Comparison of ENCODE assay signal across 8 cellular contexts in the genomic region with DNA sequence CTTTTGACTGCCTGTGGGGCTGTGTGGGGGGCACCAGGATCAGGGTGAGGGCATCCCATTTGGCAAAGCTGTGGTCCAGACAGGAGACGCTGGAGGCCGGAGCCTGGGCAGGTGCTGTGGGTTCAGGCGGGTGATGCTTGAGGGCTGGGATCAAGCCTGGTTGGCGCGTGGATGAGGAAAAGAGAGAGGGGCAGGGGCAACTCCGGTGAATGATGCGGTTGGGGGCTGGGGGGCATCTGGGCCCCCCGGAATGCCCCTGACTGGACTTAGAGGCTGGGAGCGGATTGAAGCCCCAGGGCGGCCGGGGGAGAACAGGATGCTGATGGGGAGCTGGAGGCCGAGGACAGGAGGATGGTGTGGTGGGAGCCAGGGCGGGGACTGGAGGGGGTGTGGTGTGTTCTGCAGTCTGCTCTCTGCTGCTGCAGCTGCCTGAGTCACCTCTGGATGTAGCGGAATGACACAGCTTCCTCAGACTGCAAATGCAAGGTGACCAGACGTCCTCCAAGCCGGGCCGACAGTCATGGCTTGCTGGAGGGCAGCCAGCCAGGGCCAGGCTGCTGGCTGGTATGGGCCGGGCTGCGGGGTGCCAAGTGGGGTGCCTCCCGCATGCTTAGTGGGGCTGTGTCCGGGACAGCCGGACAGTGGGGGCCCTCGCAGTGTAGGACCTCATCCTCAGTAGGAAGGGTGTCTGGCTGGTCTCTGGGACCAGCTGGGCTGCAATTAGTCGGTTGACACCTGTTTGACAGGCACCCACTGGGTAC. TPM values are rescaled to one million over a fixed set of nuclear protein-coding genes. Genes with fewer than 3 reads are reported as not detected.
A peak's percentile ranks its signal among the peaks of the same experiment; 100 is the strongest.
DNase-seq lines count a peak whose midpoint lies in the region; ATAC-seq, FAIRE-seq and TF ChIP-seq lines count a peak whose summit lies in the region.

No MANE protein-coding gene starts in this region.

- no peak overlapping the region for H3K9ac ChIP-seq in mesendoderm (ENCODE audit: low read length)

- in situ Hi-C loops in Panc1 (cut with HindIII; ENCODE audit: low pct_unique_long_range_greater_than_20kb, low sequenced_read_pairs): no loop called here

- H2BK120ac ChIP-seq in mesendoderm (ENCODE audit: low read depth, low read length): no peak overlapping the region

- H3K27me3 Mint-ChIP-seq in chondrocyte (ENCODE audit: low read depth): no peaks in the 10 kb centered on the region

- intact Hi-C loops in Panc1 (cut with micrococcal nuclease; ENCODE audit: unreplicated experiment): no loop called here

- TF ChIP-seq CTCF in Panc1 (IDR thresholded peaks at IDR 0.05) (no peak), chondrocyte (IDR thresholded peaks at IDR 0.05) (no peak)

- H3K36me3 Mint-ChIP-seq in chondrocyte (ENCODE audit: low read depth): no peaks in the 10 kb centered on the region

- H3K4me3 ChIP-seq in Panc1 (ENCODE audit: low read depth in 2 of 2, low read length in 2 of 2) (peak overlapping the region; percentile 71 to 86), mesendoderm (ENCODE audit: low read length) (no peak overlapping the region)

- H3K9me3 ChIP-seq in Panc1 (ENCODE audit: control insufficient read depth, insufficient read depth, low read depth, low read length): no peaks in the 10 kb centered on the region

- H3K4me1 ChIP-seq in Panc1 (ENCODE audit: control insufficient read depth, insufficient read depth, low read length) (peaks cover 50% of the 10 kb centered on the region), mesendoderm (ENCODE audit: control insufficient read depth, low read depth, low read length) (peaks cover 5% of the 10 kb centered on the region)

- H3K56ac ChIP-seq in mesendoderm (ENCODE audit: low read length): no peak overlapping the region

- no peak overlapping the region for H4K8ac ChIP-seq in mesendoderm (ENCODE audit: low read depth, low read length)

- no peak overlapping the region for H3K4me2 ChIP-seq in mesendoderm (ENCODE audit: low read length)

- FAIRE-seq in urothelium cell line (lab: Jason Lieb, UNC): peak; percentile 99

- H3K79me1 ChIP-seq in mesendoderm (ENCODE audit: low read length): no peaks in the 10 kb centered on the region

- CTCF ChIA-PET in Panc1 (lab: Charles Lee): interaction anchor here (0.5 to 0.7 kb wide), 2 partner anchors 24 to 59 kb away, joined by 3 read pairs; no protein-coding TSS in a partner anchor

- peaks cover 9% of the 10 kb centered on the region for H3K79me2 ChIP-seq in mesendoderm (ENCODE audit: control insufficient read depth, insufficient read depth, low read length)

- H3K27ac ChIP-seq in Panc1 (ENCODE audit: low read length): peak overlapping the region; percentile 88
- H3K27ac ChIP-seq in mesendoderm (ENCODE audit: low read depth, low read length): no peak overlapping the region

- H3K4me1 Mint-ChIP-seq in chondrocyte (ENCODE audit: low read depth): peaks cover 48% of the 10 kb centered on the region

- peak; percentile 63 for DNase-seq in activated CD4-positive, alpha-beta T cell treated with anti-CD3 and anti-CD28 coated beads for 48 hours
- DNase-seq in activated CD4-positive, alpha-beta T cell treated with anti-CD3 and anti-CD28 coated beads, Interleukin-2, amount 50 U/mL, for 1 hour: no peak
- DNase-seq in Panc1 (ENCODE audit: low read depth, low spot score) (peak; percentile 86), chondrocyte (ENCODE audit: low spot score) (no peak), mesendoderm (peak; percentile 83), urothelium cell line (ENCODE audit: low spot score) (peak; percentile 95)

- H3K27me3 ChIP-seq in Panc1 (ENCODE audit: control insufficient read depth, insufficient read depth, low read length) (no peaks in the 10 kb centered on the region), mesendoderm (ENCODE audit: insufficient read depth, low read length, poor library complexity) (no peaks in the 10 kb centered on the region)

- H3K9me3 Mint-ChIP-seq in chondrocyte (ENCODE audit: low read depth): no peaks in the 10 kb centered on the region

- no peak overlapping the region for H3K4ac ChIP-seq in mesendoderm (ENCODE audit: low read depth, low read length)

- no peak overlapping the region for H3K18ac ChIP-seq in mesendoderm (ENCODE audit: low read length)

- peak overlapping the region; percentile 98 for H3K27ac Mint-ChIP-seq in chondrocyte (ENCODE audit: unreplicated experiment)

- H2BK5ac ChIP-seq in mesendoderm (ENCODE audit: low read length): no peak overlapping the region

- WGBS in mesendoderm (ENCODE audit: extremely low coverage, insufficient coverage, low lambda C conversion rate): no CpG with 5 or more reads among the region's 24 CpGs

- H2BK15ac ChIP-seq in mesendoderm (replicated peaks; ENCODE audit: low read depth): no peak overlapping the region

- H3K36me3 ChIP-seq in Panc1 (ENCODE audit: control insufficient read depth, insufficient read depth, low read length) (no peaks in the 10 kb centered on the region), mesendoderm (ENCODE audit: control insufficient read depth, insufficient read depth, low read length) (no peaks in the 10 kb centered on the region)

- ATAC-seq in Panc1: peak; percentile 49
- ATAC-seq in GM19328 (IDR thresholded peaks at IDR 0.05; ENCODE audit: unreplicated experiment): no peak
- ATAC-seq in GM21619 (IDR thresholded peaks at IDR 0.05; ENCODE audit: unreplicated experiment): no peak

- POLR2A ChIA-PET in Panc1 (lab: Charles Lee): interaction anchor here (0.5 to 0.7 kb wide), 4 partner anchors 26 to 709 kb away, joined by 3 to 4 read pairs (median 4); no protein-coding TSS in a partner anchor

- BruUV-seq in Panc1 (replicated peaks; lab: Mats Ljungman, UMichigan): no TSS peak

- H2AK5ac ChIP-seq in mesendoderm (ENCODE audit: low read length): no peak overlapping the region

- no peak overlapping the region for H4K5ac ChIP-seq in mesendoderm (ENCODE audit: low read length)

- peak overlapping the region; percentile 77 for H3K4me3 Mint-ChIP-seq in chondrocyte (ENCODE audit: unreplicated experiment)

- no peak overlapping the region for H3K23ac ChIP-seq in mesendoderm (ENCODE audit: low read length)

RNA-seq across cellular contexts. Expression of a gene that starts 3.2 kb away (rescaled TPM):
- total RNA-seq in Panc1 (2021; ENCODE audit: unreplicated experiment): 125 TPM
- 120 TPM for polyA plus RNA-seq in Panc1 (2012; ENCODE audit: insufficient read length)
- total RNA-seq in chondrocyte: 21.4 to 36.1 TPM (median 35.9 TPM) in 3 replicates
- polyA plus RNA-seq in mesendoderm (2013, experiment 1 of 2): 5.8 TPM
- polyA plus RNA-seq in mesendoderm (2013, experiment 2 of 2): 5.8 TPM

RNA-seq across cellular contexts. Expression of a gene that starts 22.3 kb away (rescaled TPM):
- 9.2 TPM for total RNA-seq in Panc1 (2021; ENCODE audit: unreplicated experiment)
- 13.7 TPM for polyA plus RNA-seq in Panc1 (2012; ENCODE audit: insufficient read length)
- total RNA-seq in chondrocyte: 0.07 to 0.22 TPM (median 0.15 TPM) in 3 replicates
- 0.72 TPM for polyA plus RNA-seq in mesendoderm (2013, experiment 1 of 2)
- polyA plus RNA-seq in mesendoderm (2013, experiment 2 of 2): 0.78 TPM

RNA-seq across cellular contexts. Expression of a gene that starts 29.6 kb away (rescaled TPM):
- total RNA-seq in Panc1 (2021; ENCODE audit: unreplicated experiment): 173 TPM
- polyA plus RNA-seq in Panc1 (2012; ENCODE audit: insufficient read length): 196 TPM
- total RNA-seq in chondrocyte: 74.8 to 94.4 TPM (median 80.4 TPM) in 3 replicates
- polyA plus RNA-seq in mesendoderm (2013, experiment 1 of 2): 31.6 TPM
- polyA plus RNA-seq in mesendoderm (2013, experiment 2 of 2): 33.7 TPM

RNA-seq across cellular contexts. Expression of a gene that starts 36.1 kb away (rescaled TPM):
- total RNA-seq in Panc1 (2021; ENCODE audit: unreplicated experiment) (59.4 TPM), chondrocyte (29.9 to 31.9 TPM (median 31.7 TPM) in 3 replicates)
- polyA plus RNA-seq in Panc1 (2012; ENCODE audit: insufficient read length): 81.5 TPM
- 13.5 TPM for polyA plus RNA-seq in mesendoderm (2013, experiment 1 of 2)
- 12.9 TPM for polyA plus RNA-seq in mesendoderm (2013, experiment 2 of 2)

Comparison
In these comparisons a context has a peak if more than half of its experiments do, and no peak if none do; other contexts are left out.
1. DNase-seq: peak in activated CD4-positive, alpha-beta T cell treated with anti-CD3 and anti-CD28 coated beads for 48 hours (single experiment), Panc1 (single experiment), mesendoderm (single experiment) and urothelium cell line (single experiment); none in activated CD4-positive, alpha-beta T cell treated with anti-CD3 and anti-CD28 coated beads, Interleukin-2, amount 50 U/mL, for 1 hour (single experiment) and chondrocyte (single experiment).